11 cellular contexts compared by ENCODE assay signal in the genomic region with DNA sequence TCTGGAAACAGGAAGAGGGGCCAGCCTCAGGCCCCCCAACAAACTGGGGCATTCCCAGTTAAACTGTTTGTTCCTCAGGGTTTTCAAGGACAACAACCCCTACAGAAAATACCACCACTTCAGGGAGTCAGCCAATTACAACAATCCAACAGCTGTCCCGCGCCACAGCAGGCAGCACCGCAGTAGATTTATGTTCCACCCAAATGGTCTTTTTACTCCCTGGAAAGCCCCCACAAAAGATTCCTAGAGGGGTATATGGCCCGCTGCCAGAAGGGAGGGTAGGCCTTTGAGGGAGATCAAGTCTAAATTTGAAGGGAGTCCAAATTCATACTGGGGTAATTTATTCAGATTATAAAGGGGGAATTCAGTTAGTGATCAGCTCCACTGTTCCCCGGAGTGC. TPM values are rescaled to one million over a fixed set of nuclear protein-coding genes. Genes with fewer than 3 reads are reported as not detected.
"Had no signal": no experiment of that assay in that cellular context is flagged by ENCODE, and none has a peak within 500 bp of the region (broad histone marks: within the 10 kb centered on the region; RNA-seq: fewer than 3 reads in every experiment).

No MANE protein-coding gene starts in this region.

RNA-seq across cellular contexts. Expression of a gene that starts 39.3 kb away (rescaled TPM):
- total RNA-seq: activated B cell treated with CpG ODN at 0.5 μM for 24 hours; activated CD4-positive, alpha-beta memory T cell treated with anti-CD3 and anti-CD28 coated beads for 36 hours; activated naive CD4-positive, alpha-beta T cell treated with anti-CD3 and anti-CD28 coated beads for 36 hours; activated naive CD4-positive, alpha-beta T cell treated with anti-CD3 and anti-CD28 coated beads, Interleukin-2, amount 50 U/mL, for 72 hours; adrenal gland; NCI-H460; OCI-LY7; PC-9; Right ventricle myocardium inferior; SK-MEL-5; T-helper 17 cell had no signal
